ENCODE assay signal across 13 cellular contexts in the genomic region with DNA sequence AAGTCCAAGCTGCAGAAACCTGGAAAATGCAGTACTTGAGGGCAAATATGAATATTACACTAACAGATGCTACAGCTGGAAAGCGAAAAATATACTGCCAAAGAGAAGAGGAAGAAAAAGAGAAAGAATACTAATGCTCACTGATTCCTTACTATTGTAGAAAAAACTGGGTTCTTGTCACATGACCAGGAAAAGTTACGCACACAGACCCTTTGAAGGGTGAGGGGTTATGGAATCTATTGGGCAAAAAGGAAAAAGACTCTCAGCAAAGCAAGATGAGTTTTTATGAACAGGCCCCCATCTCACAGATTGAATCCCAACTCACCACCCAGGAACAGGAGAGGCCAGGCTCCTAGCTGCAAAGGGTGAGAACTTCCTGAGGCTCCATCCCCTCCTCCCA.
DNase-seq lines count a peak whose midpoint lies in the region; ATAC-seq and TF ChIP-seq lines count a peak whose summit lies in the region.
"Had no signal": no experiment of that assay in that cellular context is flagged by ENCODE, and none has a peak within 500 bp of the region (broad histone marks: within the 10 kb centered on the region; RNA-seq: fewer than 3 reads in every experiment).

No MANE protein-coding gene starts in this region.

- peaks cover 61% of the 10 kb centered on the region for H3K4me1 ChIP-seq in CD4-positive, CD25-positive, alpha-beta regulatory T cell (ENCODE audit: control insufficient read depth, insufficient read depth, low read length, poor library complexity, severe bottlenecking)
- H3K4me1 ChIP-seq in HCT116 (ENCODE audit: control insufficient read depth in 1 of 2, insufficient read depth in 2 of 2, low read length in 2 of 2) (peaks cover 38 to 83% of the 10 kb centered on the region in 2 experiments), right lobe of liver (peaks cover 0 to 4% (median 0%) of the 10 kb centered on the region in 4 donors)
- H3K4me1 ChIP-seq: body of pancreas had no signal

- no peaks in the 10 kb centered on the region for H4K20me1 ChIP-seq in HCT116 (ENCODE audit: insufficient read depth)

- H3K79me2 ChIP-seq in HCT116 (ENCODE audit: insufficient read depth, low read length) = peaks cover 68% of the 10 kb centered on the region

- peak overlapping the region in 2 of 3 donors; percentile 97 to 100 for H3K27ac Mint-ChIP-seq in CD4-positive, CD25-positive, alpha-beta regulatory T cell
- H3K27ac Mint-ChIP-seq in activated T-helper 1 cell treated with anti-CD3 and anti-CD28 coated beads, Interleukin-12 subunit alpha, Interleukin-12 subunit beta, Interleukin-2, Interleukin-4 antibody, amounts not matched to agents 30 ng/mL and 10 ng/mL and 1 ng/mL, durations not matched to agents 14 hours and 24 hours and 36 hours = peak overlapping the region; percentile 89
- peak overlapping the region in 5 of 6 donors; percentile 39 to 94 (median 56) for H3K27ac Mint-ChIP-seq in naive B cell

- TF ChIP-seq POLR2A in HCT116 (IDR thresholded peaks at IDR 0.05; ENCODE audit: borderline replicate concordance, extremely low read depth, insufficient read depth, insufficient read length) (no peak), right lobe of liver (IDR thresholded peaks at IDR 0.05) (no peak)

- no peaks in the 10 kb centered on the region for H3K9me3 Mint-ChIP-seq in CD4-positive, CD25-positive, alpha-beta regulatory T cell
- no peaks in the 10 kb centered on the region for H3K9me3 Mint-ChIP-seq in activated T-helper 1 cell treated with anti-CD3 and anti-CD28 coated beads, Interleukin-12 subunit alpha, Interleukin-12 subunit beta, Interleukin-2, Interleukin-4 antibody, amounts not matched to agents 30 ng/mL and 10 ng/mL and 1 ng/mL, durations not matched to agents 14 hours and 24 hours and 36 hours
- peaks cover 0 to 13% (median 2%) of the 10 kb centered on the region in 7 donors for H3K9me3 Mint-ChIP-seq in naive B cell

- H3K27me3 Mint-ChIP-seq in CD4-positive, CD25-positive, alpha-beta regulatory T cell = no peaks in the 10 kb centered on the region
- no peaks in the 10 kb centered on the region for H3K27me3 Mint-ChIP-seq in activated T-helper 1 cell treated with anti-CD3 and anti-CD28 coated beads, Interleukin-12 subunit alpha, Interleukin-12 subunit beta, Interleukin-2, Interleukin-4 antibody, amounts not matched to agents 30 ng/mL and 10 ng/mL and 1 ng/mL, durations not matched to agents 14 hours and 24 hours and 36 hours (ENCODE audit: insufficient read depth)
- no peaks in the 10 kb centered on the region for H3K27me3 Mint-ChIP-seq in naive B cell

- no peak for DNase-seq in CD4-positive, CD25-positive, alpha-beta regulatory T cell
- DNase-seq in HCT116 (ENCODE audit: low read depth, low spot score) (no peak), naive B cell (no peak), DMS53 treated with DMSO at 0.1 percent for 48 hours (lab: John Stamatoyannopoulos, UW; ENCODE audit: unreplicated experiment) (no peak), right lobe of liver (no peak), NCI-H226 (no peak)
- DNase-seq in activated T-helper 1 cell treated with anti-CD3 and anti-CD28 coated beads, Interleukin-12 subunit alpha, Interleukin-12 subunit beta, Interleukin-2, Interleukin-4 antibody, amounts not matched to agents 30 ng/mL and 10 ng/mL and 1 ng/mL, durations not matched to agents 14 hours and 24 hours and 36 hours (ENCODE audit: low spot score) = no peak
- DNase-seq: body of pancreas, DMS 273 treated with DMSO at 0.1 percent for 48 hours, NCI-H2029 treated with DMSO at 0.1 percent for 48 hours had no signal

- intact Hi-C loops in HCT116 (cut with micrococcal nuclease) = no loop called here
- intact Hi-C loops in activated T-helper 1 cell treated with anti-CD3 and anti-CD28 coated beads, Interleukin-12 subunit alpha, Interleukin-12 subunit beta, Interleukin-2, Interleukin-4 antibody, amounts not matched to agents 30 ng/mL and 10 ng/mL and 1 ng/mL, durations not matched to agents 14 hours and 24 hours and 36 hours (cut with micrococcal nuclease) = loop anchor here (5.0 kb wide), 1 partner anchor 365 kb away; a partner anchor contains a TSS
- intact Hi-C loops in right lobe of liver (cut with DNase I) = no loop called here

- peak overlapping the region; percentile 97 for H3K27ac ChIP-seq in CD4-positive, CD25-positive, alpha-beta regulatory T cell (ENCODE audit: insufficient read depth, low read length, poor library complexity, severe bottlenecking)
- H3K27ac ChIP-seq in HCT116 (ENCODE audit: low read depth, low read length) = peak overlapping the region; percentile 91
- H3K27ac ChIP-seq in right lobe of liver = no peak overlapping the region
- H3K27ac ChIP-seq: body of pancreas had no signal

- peaks cover 23 to 74% (median 56%) of the 10 kb centered on the region in 4 donors for H3K4me1 Mint-ChIP-seq in CD4-positive, CD25-positive, alpha-beta regulatory T cell
- peaks cover 39% of the 10 kb centered on the region for H3K4me1 Mint-ChIP-seq in activated T-helper 1 cell treated with anti-CD3 and anti-CD28 coated beads, Interleukin-12 subunit alpha, Interleukin-12 subunit beta, Interleukin-2, Interleukin-4 antibody, amounts not matched to agents 30 ng/mL and 10 ng/mL and 1 ng/mL, durations not matched to agents 14 hours and 24 hours and 36 hours (ENCODE audit: low read depth)
- peaks cover 54 to 68% (median 68%) of the 10 kb centered on the region in 3 donors for H3K4me1 Mint-ChIP-seq in naive B cell

- ATAC-seq in CD4-positive, CD25-positive, alpha-beta regulatory T cell (ENCODE audit: low read depth in 2 of 2) = no peak
- no peak for ATAC-seq in HCT116
- no peak for ATAC-seq in naive B cell (ENCODE audit: low read depth in 2 of 2)
- no peak for ATAC-seq in HG03460 (IDR thresholded peaks at IDR 0.05; ENCODE audit: unreplicated experiment)
- ATAC-seq in right lobe of liver = no peak
- ATAC-seq: body of pancreas, HepG2 had no signal

- no peaks in the 10 kb centered on the region for H3K9me3 ChIP-seq in CD4-positive, CD25-positive, alpha-beta regulatory T cell (ENCODE audit: control insufficient read depth in 2 of 2, low read length in 2 of 2)
- H3K9me3 ChIP-seq in HCT116 (ENCODE audit: control insufficient read depth in 1 of 2, insufficient read depth in 1 of 2, low read depth in 1 of 2, low read length in 2 of 2) (no peaks in the 10 kb centered on the region), right lobe of liver (no peaks in the 10 kb centered on the region)
- H3K9me3 ChIP-seq: body of pancreas, thoracic aorta had no signal

- peaks cover 20% of the 10 kb centered on the region for H3K36me3 Mint-ChIP-seq in CD4-positive, CD25-positive, alpha-beta regulatory T cell
- H3K36me3 Mint-ChIP-seq in activated T-helper 1 cell treated with anti-CD3 and anti-CD28 coated beads, Interleukin-12 subunit alpha, Interleukin-12 subunit beta, Interleukin-2, Interleukin-4 antibody, amounts not matched to agents 30 ng/mL and 10 ng/mL and 1 ng/mL, durations not matched to agents 14 hours and 24 hours and 36 hours (ENCODE audit: low read depth) = peaks cover 39% of the 10 kb centered on the region
- peaks cover 33 to 34% of the 10 kb centered on the region in 2 donors for H3K36me3 Mint-ChIP-seq in naive B cell

- peak overlapping the region; percentile 98 for H3K4me3 ChIP-seq in CD4-positive, CD25-positive, alpha-beta regulatory T cell (ENCODE audit: low read depth, low read length)
- H3K4me3 ChIP-seq in HCT116 (replicated peaks in 1 of 2; ENCODE audit: low read depth in 1 of 2, low read length in 2 of 2) (no peak overlapping the region), right lobe of liver (no peak overlapping the region)
- H3K4me3 ChIP-seq: body of pancreas had no signal

- RAD21 ChIA-PET in HCT116 (lab: Charles Lee; ENCODE audit: low non-redundant PET in 1 of 2, low total read pairs in 2 of 2, uncharacterized antibody in 2 of 2, unreplicated experiment in 2 of 2) = no interaction called here

- H2AFZ ChIP-seq in HCT116 (ENCODE audit: low read depth, low read length, poor library complexity, severe bottlenecking) = no peak overlapping the region

- peak overlapping the region in 3 of 4 donors; percentile 49 to 92 (median 89) for H3K4me3 Mint-ChIP-seq in CD4-positive, CD25-positive, alpha-beta regulatory T cell
- peak overlapping the region; percentile 92 for H3K4me3 Mint-ChIP-seq in activated T-helper 1 cell treated with anti-CD3 and anti-CD28 coated beads, Interleukin-12 subunit alpha, Interleukin-12 subunit beta, Interleukin-2, Interleukin-4 antibody, amounts not matched to agents 30 ng/mL and 10 ng/mL and 1 ng/mL, durations not matched to agents 14 hours and 24 hours and 36 hours
- peak overlapping the region in 7 of 8 donors; percentile 7 to 68 (median 56) for H3K4me3 Mint-ChIP-seq in naive B cell

- no TSS peak for BruUV-seq in HCT116 (replicated peaks; lab: Mats Ljungman, UMichigan)

- CTCF ChIA-PET in HCT116 (lab: Charles Lee) = interaction anchor here (1.2 to 2.4 kb wide), 2 partner anchors 10 to 20 kb away, joined by 3 to 10 read pairs; no protein-coding TSS in a partner anchor

- no peak for TF ChIP-seq CTCF in HCT116 (IDR thresholded peaks at IDR 0.05 in 2 of 3, conservative IDR thresholded peaks at IDR 0.05 in 1 of 3; ENCODE audit: borderline replicate concordance in 1 of 3, insufficient read depth in 1 of 3, low read depth in 2 of 3, low read length in 2 of 3)
- no peak for TF ChIP-seq CTCF in right lobe of liver (IDR thresholded peaks at IDR 0.05)

- H3K9ac ChIP-seq in HCT116 (ENCODE audit: low read length) = peak overlapping the region; percentile 86

- H3K4me2 ChIP-seq in HCT116 (ENCODE audit: low read length) = peak overlapping the region; percentile 84

- 100% methylated on average over 2 of the region's 2 CpGs for WGBS in right lobe of liver (ENCODE audit: insufficient coverage, low coverage, low lambda C conversion rate, missing lambda C conversion rate)

- peaks cover 32% of the 10 kb centered on the region for H3K36me3 ChIP-seq in CD4-positive, CD25-positive, alpha-beta regulatory T cell (ENCODE audit: control insufficient read depth, insufficient read depth, low read length)
- H3K36me3 ChIP-seq in HCT116 (ENCODE audit: control insufficient read depth in 1 of 2, insufficient read depth in 2 of 2, low read length in 2 of 2) (peaks cover under 1 to 11% of the 10 kb centered on the region in 2 experiments; a peak in 3 of 4 replicates), right lobe of liver (no peaks in the 10 kb centered on the region)

- POLR2A ChIA-PET in HCT116 (lab: Charles Lee) = interaction anchor here (0.7 to 4.2 kb wide), 8 partner anchors 9 to 65 kb away, joined by 3 to 24 read pairs (median 7); no protein-coding TSS in a partner anchor

- no peaks in the 10 kb centered on the region for H3K9me2 ChIP-seq in HCT116 (ENCODE audit: insufficient read depth)

- no peak for TF ChIP-seq RAD21 in HCT116 (IDR thresholded peaks at IDR 0.05; ENCODE audit: low read depth)

- no peaks in the 10 kb centered on the region for H3K27me3 ChIP-seq in CD4-positive, CD25-positive, alpha-beta regulatory T cell (ENCODE audit: control insufficient read depth, insufficient read depth, low read length)
- H3K27me3 ChIP-seq in HCT116 (ENCODE audit: insufficient read depth, low read length) = no peaks in the 10 kb centered on the region
- no peaks in the 10 kb centered on the region for H3K27me3 ChIP-seq in right lobe of liver
- H3K27me3 ChIP-seq: body of pancreas had no signal

TF ChIP-seq in HCT116, 20 proteins besides CTCF, POLR2A, EP300 and RAD21 (continues in another document):
- no peak for TF ChIP-seq CBX3 (IDR thresholded peaks at IDR 0.05; ENCODE audit: low read depth)

Comparison
In these comparisons a context has a peak if more than half of its experiments do, and no peak if none do; other contexts are left out.
1. H3K27ac ChIP-seq: peak in CD4-positive, CD25-positive, alpha-beta regulatory T cell (single experiment) and HCT116 (single experiment); none in right lobe of liver (0 of 3).
2. Peak in every context shown above with its lines, with median percentiles within 50 percentile points of each other: H3K27ac Mint-ChIP-seq and H3K4me3 Mint-ChIP-seq.